ENCODE assay signal across 1 cellular context in the genomic region with DNA sequence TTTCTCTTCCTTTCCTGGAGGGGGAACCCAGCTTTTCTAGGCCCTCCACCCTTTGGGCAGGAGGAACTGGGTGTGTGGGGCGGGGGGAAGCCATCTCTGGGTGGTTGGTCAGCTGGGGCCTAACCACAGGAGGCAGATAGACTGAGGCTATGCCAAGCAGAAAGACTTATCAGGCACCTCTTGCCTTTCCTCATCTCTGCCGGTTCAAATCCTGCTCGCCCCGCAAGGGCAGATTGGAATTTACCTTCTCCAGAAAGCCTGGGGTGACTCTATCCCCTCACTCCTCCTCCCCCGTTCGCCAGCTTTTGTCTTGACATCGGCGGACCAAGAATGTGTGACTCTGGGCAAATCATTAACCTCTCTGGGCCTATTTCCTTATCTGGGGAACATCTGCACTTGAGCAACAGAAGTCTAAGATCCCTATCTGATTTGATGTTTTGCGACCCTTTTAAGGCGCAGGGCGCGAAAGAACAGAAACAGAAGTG.
TF ChIP-seq lines count a peak whose summit lies in the region.

No MANE protein-coding gene starts in this region.

TF ChIP-seq in IMR-90, 13 proteins besides CTCF, POLR2A, EP300 and RAD21 (continued from another document):
- TF ChIP-seq, protein P1, sequence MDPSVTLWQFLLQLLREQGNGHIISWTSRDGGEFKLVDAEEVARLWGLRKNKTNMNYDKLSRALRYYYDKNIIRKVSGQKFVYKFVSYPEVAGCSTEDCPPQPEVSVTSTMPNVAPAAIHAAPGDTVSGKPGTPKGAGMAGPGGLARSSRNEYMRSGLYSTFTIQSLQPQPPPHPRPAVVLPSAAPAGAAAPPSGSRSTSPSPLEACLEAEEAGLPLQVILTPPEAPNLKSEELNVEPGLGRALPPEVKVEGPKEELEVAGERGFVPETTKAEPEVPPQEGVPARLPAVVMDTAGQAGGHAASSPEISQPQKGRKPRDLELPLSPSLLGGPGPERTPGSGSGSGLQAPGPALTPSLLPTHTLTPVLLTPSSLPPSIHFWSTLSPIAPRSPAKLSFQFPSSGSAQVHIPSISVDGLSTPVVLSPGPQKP (IDR thresholded peaks at IDR 0.05; ENCODE audit: borderline replicate concordance, low read depth, low read length) = no peak
- TF ChIP-seq MXI1 (IDR thresholded peaks at IDR 0.05; ENCODE audit: borderline replicate concordance, low read depth, low read length) (no peak), SMC3 (IDR thresholded peaks at IDR 0.05; ENCODE audit: low read depth, low read length) (no peak)
